Comparison of ENCODE assay signal across 8 cellular contexts in the genomic region with DNA sequence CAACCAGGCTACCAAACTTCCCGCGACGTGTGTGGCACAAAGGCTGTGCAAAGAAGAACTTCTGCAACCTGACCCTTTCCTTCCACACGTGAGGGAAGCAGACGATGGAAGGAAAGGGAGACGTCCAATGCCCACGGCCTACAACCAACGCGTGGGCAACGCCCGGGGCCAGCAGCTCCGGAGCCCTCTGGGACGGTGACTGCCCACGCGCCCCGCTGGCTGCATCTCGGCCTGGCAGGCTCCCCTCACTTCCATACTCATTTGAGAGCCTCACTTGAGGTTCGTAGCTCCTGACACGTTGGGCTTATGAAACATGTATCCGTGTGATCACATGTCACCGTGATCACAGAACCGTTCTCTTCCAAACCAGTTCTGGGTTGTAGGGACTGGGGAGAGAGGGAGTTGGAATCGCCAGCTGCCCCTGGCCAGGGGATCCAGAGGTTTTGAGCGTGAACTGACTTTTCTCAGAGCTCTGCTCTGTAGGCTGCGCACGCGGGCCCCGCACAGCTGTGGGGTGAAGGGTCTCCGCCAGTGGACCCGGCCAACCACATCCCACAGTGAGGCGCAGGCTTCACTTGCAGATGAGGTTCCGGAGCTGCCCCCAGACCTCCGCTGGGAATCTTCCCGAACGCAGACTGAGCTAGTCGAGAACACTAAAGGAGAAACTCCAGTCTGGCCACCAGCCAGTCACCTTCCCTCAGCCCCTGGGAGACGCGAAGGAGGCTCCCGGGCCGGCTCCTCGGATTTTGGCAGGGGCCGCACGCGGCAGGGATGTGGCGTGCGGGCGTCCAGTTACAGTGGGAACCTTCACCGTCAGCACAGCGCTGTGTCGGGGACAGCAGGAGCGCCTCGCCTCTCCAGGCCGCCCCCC. TPM values are rescaled to one million over a fixed set of nuclear protein-coding genes. Genes with fewer than 3 reads are reported as not detected.
A peak's percentile ranks its signal among the peaks of the same experiment; 100 is the strongest.
DNase-seq lines count a peak whose midpoint lies in the region; ATAC-seq and TF ChIP-seq lines count a peak whose summit lies in the region.

No MANE protein-coding gene starts in this region.

- H3K9me3 Mint-ChIP-seq in activated T-cell treated with anti-CD3 and anti-CD28 coated beads, Interleukin-2, amount 50 U/mL, for 72 hours: peaks cover 0 to 2% of the 10 kb centered on the region in 2 donors

- H3K27me3 ChIP-seq in HCT116 (ENCODE audit: insufficient read depth, low read length): no peaks in the 10 kb centered on the region
- no peaks in the 10 kb centered on the region for H3K27me3 ChIP-seq in left ventricle myocardium inferior (ENCODE audit: low read depth)

- H3K4me3 Mint-ChIP-seq in activated T-cell treated with anti-CD3 and anti-CD28 coated beads, Interleukin-2, amount 50 U/mL, for 72 hours: peak overlapping the region; percentile 80 to 81

- peaks cover 9 to 12% of the 10 kb centered on the region in 2 donors for H3K36me3 Mint-ChIP-seq in activated T-cell treated with anti-CD3 and anti-CD28 coated beads, Interleukin-2, amount 50 U/mL, for 72 hours (ENCODE audit: insufficient read depth in 2 of 2)

- RAD21 ChIA-PET in HCT116 (lab: Charles Lee; ENCODE audit: low non-redundant PET in 1 of 2, low total read pairs in 2 of 2, uncharacterized antibody in 2 of 2, unreplicated experiment in 2 of 2): no interaction called here

- H3K9ac ChIP-seq in HCT116 (ENCODE audit: low read length): peak overlapping the region; percentile 92

- H3K27me3 Mint-ChIP-seq in activated T-cell treated with anti-CD3 and anti-CD28 coated beads, Interleukin-2, amount 50 U/mL, for 72 hours (ENCODE audit: low read depth): no peaks in the 10 kb centered on the region

- H3K79me2 ChIP-seq in HCT116 (ENCODE audit: insufficient read depth, low read length): peaks cover 12% of the 10 kb centered on the region; the same call in 1 of the 2 replicates

- CTCF ChIA-PET in HCT116 (lab: Charles Lee): no interaction called here

- H3K27ac ChIP-seq in HCT116 (ENCODE audit: low read depth, low read length): peak overlapping the region; percentile 91
- H3K27ac ChIP-seq in left ventricle myocardium inferior (replicated peaks): peak overlapping the region; percentile 82

- no peak for TF ChIP-seq POLR2A in HCT116 (IDR thresholded peaks at IDR 0.05; ENCODE audit: borderline replicate concordance, extremely low read depth, insufficient read depth, insufficient read length)

- peaks cover 16 to 22% of the 10 kb centered on the region in 2 experiments for H3K4me1 ChIP-seq in HCT116 (ENCODE audit: control insufficient read depth in 1 of 2, insufficient read depth in 2 of 2, low read length in 2 of 2)
- H3K4me1 ChIP-seq in left ventricle myocardium inferior: peaks cover 37% of the 10 kb centered on the region

- H3K36me3 ChIP-seq in HCT116 (ENCODE audit: control insufficient read depth in 1 of 2, insufficient read depth in 2 of 2, low read length in 2 of 2): peaks cover 0 to 10% of the 10 kb centered on the region in 2 experiments; a peak in 1 of 4 replicates
- H3K36me3 ChIP-seq in left ventricle myocardium inferior: peaks cover 37% of the 10 kb centered on the region

- POLR2A ChIA-PET in HCT116 (lab: Charles Lee): no interaction called here

- no peaks in the 10 kb centered on the region for H3K9me2 ChIP-seq in HCT116 (ENCODE audit: insufficient read depth)

- TF ChIP-seq CTCF in HCT116 (IDR thresholded peaks at IDR 0.05 in 2 of 3, conservative IDR thresholded peaks at IDR 0.05 in 1 of 3; ENCODE audit: borderline replicate concordance in 1 of 3, insufficient read depth in 1 of 3, low read depth in 2 of 3, low read length in 2 of 3) (no peak), left ventricle myocardium inferior (IDR thresholded peaks at IDR 0.05; ENCODE audit: borderline replicate concordance) (no peak), retinal pigment epithelial cell (conservative IDR thresholded peaks at IDR 0.05; ENCODE audit: low read depth, low read length) (no peak)

- peak overlapping the region; percentile 72 to 93 for H3K4me3 ChIP-seq in HCT116 (replicated peaks in 1 of 2; ENCODE audit: low read depth in 1 of 2, low read length in 2 of 2)
- peak overlapping the region; percentile 85 for H3K4me3 ChIP-seq in left ventricle myocardium inferior
- peak overlapping the region; percentile 69 for H3K4me3 ChIP-seq in retinal pigment epithelial cell (ENCODE audit: low read length)

- no peaks in the 10 kb centered on the region for H4K20me1 ChIP-seq in HCT116 (ENCODE audit: insufficient read depth)

- H3K4me2 ChIP-seq in HCT116 (ENCODE audit: low read length): peak overlapping the region; percentile 91

- H3K27ac Mint-ChIP-seq in activated T-cell treated with anti-CD3 and anti-CD28 coated beads, Interleukin-2, amount 50 U/mL, for 72 hours: no peak overlapping the region

- peak; percentile 2 for ATAC-seq in HCT116
- ATAC-seq in activated T-cell treated with anti-CD3 and anti-CD28 coated beads, Interleukin-2, amount 50 U/mL, for 72 hours (replicated peaks in 1 of 2): peak; percentile 2 to 10

- TF ChIP-seq RAD21 in HCT116 (IDR thresholded peaks at IDR 0.05; ENCODE audit: low read depth): no peak

- intact Hi-C loops in HCT116 (cut with micrococcal nuclease) (no loop called here), left ventricle myocardium inferior (cut with micrococcal nuclease) (no loop called here)

- DNase-seq in AG08396 (ENCODE audit: low spot score): peak; percentile 74
- no peak for DNase-seq in HCT116 (ENCODE audit: low read depth, low spot score)
- DNase-seq in activated T-cell treated with anti-CD3 and anti-CD28 coated beads, Interleukin-2, amount 50 U/mL, for 72 hours: no peak
- DNase-seq in left ventricle myocardium inferior: peak; percentile 44
- DNase-seq in retinal pigment epithelial cell (ENCODE audit: low read depth): no peak
- DNase-seq in NCI-H2227 (lab: John Stamatoyannopoulos, UW; ENCODE audit: unreplicated experiment): no peak
- DNase-seq in C1 segment of cervical spinal cord (lab: John Stamatoyannopoulos, UW): no peak
- DNase-seq in H4 (ENCODE audit: low spot score): no peak

- peaks cover 24% of the 10 kb centered on the region for H3K4me1 Mint-ChIP-seq in activated T-cell treated with anti-CD3 and anti-CD28 coated beads, Interleukin-2, amount 50 U/mL, for 72 hours (ENCODE audit: low read depth)

- no peaks in the 10 kb centered on the region; a peak in 1 of 4 replicates for H3K9me3 ChIP-seq in HCT116 (ENCODE audit: control insufficient read depth in 1 of 2, insufficient read depth in 1 of 2, low read depth in 1 of 2, low read length in 2 of 2)
- peaks cover 3% of the 10 kb centered on the region for H3K9me3 ChIP-seq in left ventricle myocardium inferior (replicated peaks)

- H2AFZ ChIP-seq in HCT116 (ENCODE audit: low read depth, low read length, poor library complexity, severe bottlenecking): no peak overlapping the region

- TSS peak; percentile 52 for BruUV-seq in HCT116 (replicated peaks; lab: Mats Ljungman, UMichigan)

TF ChIP-seq in HCT116, 20 proteins besides CTCF, POLR2A, EP300 and RAD21:
- TF ChIP-seq ZBTB33 (IDR thresholded peaks at IDR 0.05; ENCODE audit: extremely low read depth, insufficient replicate concordance, low read length): no peak
- TF ChIP-seq, protein P1, sequence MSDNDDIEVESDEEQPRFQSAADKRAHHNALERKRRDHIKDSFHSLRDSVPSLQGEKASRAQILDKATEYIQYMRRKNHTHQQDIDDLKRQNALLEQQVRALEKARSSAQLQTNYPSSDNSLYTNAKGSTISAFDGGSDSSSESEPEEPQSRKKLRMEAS (IDR thresholded peaks at IDR 0.05): peak; percentile 9; the same call in 1 of the 2 replicates

RNA-seq across cellular contexts. Expression of gene LMF1, which starts 1.0 kb away (rescaled TPM):
- total RNA-seq in HCT116 (2021; ENCODE audit: unreplicated experiment): 12.8 TPM
- polyA plus RNA-seq in HCT116 (2012): 17.9 and 18.6 TPM in 2 replicates
- 10 to 100 TPM; 26.9 to 33.2 TPM for total RNA-seq in activated T-cell treated with anti-CD3 and anti-CD28 coated beads, Interleukin-2, amount 50 U/mL, for 72 hours
- 6.6 TPM for total RNA-seq in left ventricle myocardium inferior
- total RNA-seq in H4 (2014; rRNA removed; shearing (Covaris generic)): 31.1 and 39.9 TPM in 2 replicates

RNA-seq across cellular contexts. Expression of gene SOX8, which starts 11.8 kb away (rescaled TPM):
- total RNA-seq in HCT116 (2021; ENCODE audit: unreplicated experiment) (5.2 TPM), left ventricle myocardium inferior (0.96 TPM)
- polyA plus RNA-seq in HCT116 (2012): 3.1 and 3.8 TPM in 2 replicates
- total RNA-seq in activated T-cell treated with anti-CD3 and anti-CD28 coated beads, Interleukin-2, amount 50 U/mL, for 72 hours: 1 to 10 TPM; 1.8 to 2.1 TPM
- total RNA-seq in H4 (2014; rRNA removed; shearing (Covaris generic)): 0.12 and 0.35 TPM in 2 replicates

Comparison
In these comparisons a context has a peak if more than half of its experiments do, and no peak if none do; other contexts are left out.
1. DNase-seq: peak in AG08396 (single experiment) and left ventricle myocardium inferior (single experiment); none in HCT116 (single experiment), activated T-cell treated with anti-CD3 and anti-CD28 coated beads, Interleukin-2, amount 50 U/mL, for 72 hours (0 of 2), retinal pigment epithelial cell (single experiment), NCI-H2227 (single experiment), C1 segment of cervical spinal cord (0 of 14) and H4 (single experiment).
2. Peak in every context shown above with its lines, with median percentiles within 50 percentile points of each other: H3K4me3 ChIP-seq.